Comparison of ENCODE assay signal across 8 cellular contexts in genomic region chr12:76083761-76084276, GRCh38. TPM values are rescaled to one million over a fixed set of nuclear protein-coding genes. Genes with fewer than 3 reads are reported as not detected.
DNase-seq lines count a peak whose midpoint lies in the region; ATAC-seq and TF ChIP-seq lines count a peak whose summit lies in the region.

No MANE protein-coding gene starts in this region.

- H3K4me1 ChIP-seq in BLaER1: peaks cover 60% of the 10 kb centered on the region

- H3K4me2 ChIP-seq in BLaER1: peak overlapping the region; percentile 95

- peaks cover 56% of the 10 kb centered on the region for H4K20me1 ChIP-seq in BLaER1

- peak overlapping the region; percentile 98 for H3K27ac ChIP-seq in BLaER1

- H3K36me3 Mint-ChIP-seq in activated T-helper 17 cell treated with anti-CD3 and anti-CD28 coated beads, Interleukin-2, amount 50 U/mL, for 72 hours (ENCODE audit: low read depth): peaks cover 65% of the 10 kb centered on the region
- no peaks in the 10 kb centered on the region for H3K36me3 Mint-ChIP-seq in natural killer cell

- peaks cover 40% of the 10 kb centered on the region for H3K4me1 Mint-ChIP-seq in activated T-helper 17 cell treated with anti-CD3 and anti-CD28 coated beads, Interleukin-2, amount 50 U/mL, for 72 hours
- peaks cover 43 to 50% of the 10 kb centered on the region in 2 donors for H3K4me1 Mint-ChIP-seq in natural killer cell

- TF ChIP-seq CTCF in fibroblast of mammary gland (conservative IDR thresholded peaks at IDR 0.05; ENCODE audit: control insufficient read depth, insufficient read depth, low read depth, low read length) (no peak), natural killer cell (IDR thresholded peaks at IDR 0.05) (no peak)

- peak overlapping the region; percentile 99 for H3K27ac Mint-ChIP-seq in activated T-helper 17 cell treated with anti-CD3 and anti-CD28 coated beads, Interleukin-2, amount 50 U/mL, for 72 hours
- peak overlapping the region; percentile 96 to 99 for H3K27ac Mint-ChIP-seq in natural killer cell

- H3K4me3 ChIP-seq in BLaER1 (peak overlapping the region; percentile 96), fibroblast of mammary gland (ENCODE audit: control insufficient read depth, low read depth, low read length) (peak overlapping the region; percentile 86)

- peaks cover 12% of the 10 kb centered on the region for H3K9me3 ChIP-seq in BLaER1

- peak overlapping the region; percentile 97 for H3K4me3 Mint-ChIP-seq in activated T-helper 17 cell treated with anti-CD3 and anti-CD28 coated beads, Interleukin-2, amount 50 U/mL, for 72 hours
- peak overlapping the region; percentile 98 for H3K4me3 Mint-ChIP-seq in natural killer cell

- DNase-seq in fibroblast of mammary gland (ENCODE audit: low read depth): peak; percentile 51
- DNase-seq in natural killer cell: peak; percentile 77
- peak; percentile 69 to 84 (median 75) for DNase-seq in stimulated activated naive CD4-positive, alpha-beta T cell (lab: John Stamatoyannopoulos, UW)

- H3K27me3 ChIP-seq in BLaER1: no peaks in the 10 kb centered on the region

- ATAC-seq in GM19395 (IDR thresholded peaks at IDR 0.05; ENCODE audit: unreplicated experiment) (peak; percentile 26), HG03571 (IDR thresholded peaks at IDR 0.05; ENCODE audit: unreplicated experiment) (peak; percentile 32), natural killer cell (peak; percentile 57 to 75 (median 64))
- peak; percentile 51 for ATAC-seq in activated T-helper 17 cell treated with anti-CD3 and anti-CD28 coated beads, Interleukin-2, amount 50 U/mL, for 72 hours (replicated peaks)

- intact Hi-C loops in natural killer cell (cut with micrococcal nuclease): loop anchor here (1.0 to 5.0 kb wide), 7 partner anchors 53 to 680 kb away; partner anchors contain the start of genes BBS10, KRR1, PHLDA1 and ZDHHC17

- peaks cover 28% of the 10 kb centered on the region for H3K36me3 ChIP-seq in BLaER1

- H3K9ac ChIP-seq in BLaER1: peak overlapping the region; percentile 98

- H3K9me3 Mint-ChIP-seq in activated T-helper 17 cell treated with anti-CD3 and anti-CD28 coated beads, Interleukin-2, amount 50 U/mL, for 72 hours: no peaks in the 10 kb centered on the region
- H3K9me3 Mint-ChIP-seq in natural killer cell: no peaks in the 10 kb centered on the region

- no peaks in the 10 kb centered on the region for H3K27me3 Mint-ChIP-seq in activated T-helper 17 cell treated with anti-CD3 and anti-CD28 coated beads, Interleukin-2, amount 50 U/mL, for 72 hours
- H3K27me3 Mint-ChIP-seq in natural killer cell (ENCODE audit: low read depth in 2 of 2): no peaks in the 10 kb centered on the region

TF ChIP-seq in PFSK-1, 5 proteins besides CTCF, POLR2A, EP300 and RAD21:
- TF ChIP-seq TAF1 (IDR thresholded peaks at IDR 0.05; ENCODE audit: borderline replicate concordance, insufficient read depth, low read length): no peak
- TF ChIP-seq SIN3A (IDR thresholded peaks at IDR 0.05; ENCODE audit: borderline replicate concordance, insufficient read depth, low read length): peak; percentile 75; the same call in 1 of the 2 replicates
TF ChIP-seq in PFSK-1: peak in this region for 1.

RNA-seq across cellular contexts. Expression of gene NAP1L1, which starts 0.7 kb away (rescaled TPM):
- 441 TPM for polyA plus RNA-seq in PFSK-1 (2012; ENCODE audit: insufficient read length, low read depth)
- 100 to 1,000 TPM; 715 to 937 TPM for total RNA-seq in activated T-helper 17 cell treated with anti-CD3 and anti-CD28 coated beads, Interleukin-2, amount 50 U/mL, for 72 hours
- total RNA-seq in natural killer cell: 100 to 1,000 TPM; 264 to 431 (median 286) TPM

RNA-seq across cellular contexts. Expression of gene PHLDA1, which starts 52.2 kb away (rescaled TPM):
- 9.9 TPM for polyA plus RNA-seq in PFSK-1 (2012; ENCODE audit: insufficient read length, low read depth)
- total RNA-seq in activated T-helper 17 cell treated with anti-CD3 and anti-CD28 coated beads, Interleukin-2, amount 50 U/mL, for 72 hours: 10 to 100 TPM; 23.3 to 51.9 TPM
- 10 to 100 TPM; 11.1 to 24.0 (median 19.1) TPM for total RNA-seq in natural killer cell

Comparison
In these comparisons a context has a peak if more than half of its experiments do, and no peak if none do; other contexts are left out.
1. Peak in every context shown above with its lines: DNase-seq, ATAC-seq, H3K4me3 ChIP-seq and H3K27ac ChIP-seq.